ENCODE assay signal across 5 cellular contexts in the genomic region with DNA sequence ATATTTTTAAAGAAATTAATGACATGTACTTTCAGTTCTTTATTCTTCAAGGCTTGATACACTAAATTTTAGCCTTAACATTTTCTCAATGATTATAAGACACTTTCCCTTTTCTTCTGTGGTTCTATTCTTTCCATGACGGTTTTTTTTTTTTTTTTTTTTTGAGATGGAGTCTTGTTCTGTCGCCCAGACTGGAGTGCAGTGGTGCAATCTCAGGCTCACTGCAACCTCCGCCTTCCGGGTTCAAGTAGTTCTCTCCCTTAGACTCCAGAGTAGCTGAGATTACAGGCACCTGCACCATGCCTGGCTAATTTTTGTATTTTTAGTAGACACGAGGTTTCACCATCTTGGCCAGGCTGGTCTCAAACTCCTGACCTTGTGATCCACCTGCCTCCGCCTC. TPM values are rescaled to one million over a fixed set of nuclear protein-coding genes. Genes with fewer than 3 reads are reported as not detected.
"Had no signal": no experiment of that assay in that cellular context is flagged by ENCODE, and none has a peak within 500 bp of the region (broad histone marks: within the 10 kb centered on the region; RNA-seq: fewer than 3 reads in every experiment).

No MANE protein-coding gene starts in this region.

RNA-seq across cellular contexts. Expression of a gene that starts 8.1 kb away (rescaled TPM):
- total RNA-seq: LHCN-M2, MCF 10A, Right ventricle myocardium superior, T-cell had no signal

RNA-seq across cellular contexts. Expression of a gene that starts 15.0 kb away (rescaled TPM):
- total RNA-seq: LHCN-M2, MCF 10A, SK-MEL-5 had no signal

RNA-seq across cellular contexts. Expression of a gene that starts 57.0 kb away (rescaled TPM):
- total RNA-seq: LHCN-M2, MCF 10A, SK-MEL-5 had no signal
